Comparison of ENCODE assay signal across 21 cellular contexts in the genomic region with DNA sequence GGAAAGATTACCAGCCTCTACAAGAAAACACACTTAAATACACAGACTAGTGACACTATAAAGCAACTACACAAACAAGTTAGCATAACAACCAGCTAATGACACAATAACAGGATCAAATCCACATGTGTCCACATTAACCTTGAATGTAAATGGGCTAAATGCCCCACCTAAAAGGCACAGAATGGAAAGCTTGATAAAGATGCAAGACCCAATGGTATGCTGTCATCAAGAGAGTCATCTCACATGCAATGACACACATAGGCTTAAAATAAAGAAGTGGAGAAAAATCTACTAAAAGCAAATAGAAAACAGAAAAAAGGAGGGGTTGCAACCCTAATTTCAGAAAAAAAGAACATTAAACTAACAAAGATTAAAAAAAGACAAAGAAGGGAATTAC. TPM values are rescaled to one million over a fixed set of nuclear protein-coding genes. Genes with fewer than 3 reads are reported as not detected.
DNase-seq lines count a peak whose midpoint lies in the region; ATAC-seq and TF ChIP-seq lines count a peak whose summit lies in the region.
"Had no signal": no experiment of that assay in that cellular context is flagged by ENCODE, and none has a peak within 500 bp of the region (broad histone marks: within the 10 kb centered on the region; RNA-seq: fewer than 3 reads in every experiment).

No MANE protein-coding gene starts in this region.

- H3K9me2 ChIP-seq in hepatocyte (replicated peaks; ENCODE audit: insufficient read depth): no peaks in the 10 kb centered on the region

- TF ChIP-seq CTCF in WTC11 (IDR thresholded peaks at IDR 0.05) (no peak), hepatocyte (IDR thresholded peaks at IDR 0.05; ENCODE audit: poor library complexity) (no peak)

- H3K27ac Mint-ChIP-seq in activated CD4-positive, alpha-beta T cell treated with anti-CD3 and anti-CD28 coated beads for 36 hours: peak overlapping the region; percentile 60
- peak overlapping the region; percentile 90 to 100 (median 93) for H3K27ac Mint-ChIP-seq in CD4-positive, CD25-positive, alpha-beta regulatory T cell
- H3K27ac Mint-ChIP-seq in activated T-helper 1 cell treated with anti-CD3 and anti-CD28 coated beads, Interleukin-12 subunit alpha, Interleukin-12 subunit beta, Interleukin-2, Interleukin-4 antibody, amounts not matched to agents 30 ng/mL and 10 ng/mL and 1 ng/mL, durations not matched to agents 14 hours and 24 hours and 36 hours: peak overlapping the region; percentile 38
- H3K27ac Mint-ChIP-seq in naive thymus-derived CD8-positive, alpha-beta T cell: peak overlapping the region; percentile 78 to 99 (median 93)
- H3K27ac Mint-ChIP-seq in WTC11: no peak overlapping the region
- H3K27ac Mint-ChIP-seq: CD14-positive monocyte had no signal

- no peaks in the 10 kb centered on the region for H3K27me3 ChIP-seq in CD4-positive, CD25-positive, alpha-beta regulatory T cell (ENCODE audit: control insufficient read depth, insufficient read depth, low read length)
- no peaks in the 10 kb centered on the region for H3K27me3 ChIP-seq in hepatocyte
- H3K27me3 ChIP-seq: Peyer's patch had no signal

- no peak overlapping the region for H2AFZ ChIP-seq in hepatocyte

- POLR2A ChIA-PET in activated CD4-positive, alpha-beta T cell treated with anti-CD3 and anti-CD28 coated beads for 36 hours (lab: Charles Lee): no interaction called here
- POLR2A ChIA-PET in naive thymus-derived CD8-positive, alpha-beta T cell (lab: Charles Lee): interaction anchor here (0.9 to 6.3 kb wide), 14 partner anchors 10 to 190 kb away, joined by 3 to 42 read pairs (median 4); partner anchors contain the start of genes GIMAP1, GIMAP4 and GIMAP8
- POLR2A ChIA-PET in WTC11 (lab: Charles Lee): no interaction called here

- peaks cover 37% of the 10 kb centered on the region for H3K9me3 Mint-ChIP-seq in activated CD4-positive, alpha-beta T cell treated with anti-CD3 and anti-CD28 coated beads for 36 hours (ENCODE audit: low read depth)
- H3K9me3 Mint-ChIP-seq in CD4-positive, CD25-positive, alpha-beta regulatory T cell: peaks cover 6 to 52% (median 12%) of the 10 kb centered on the region in 7 donors
- peaks cover 60% of the 10 kb centered on the region for H3K9me3 Mint-ChIP-seq in activated T-helper 1 cell treated with anti-CD3 and anti-CD28 coated beads, Interleukin-12 subunit alpha, Interleukin-12 subunit beta, Interleukin-2, Interleukin-4 antibody, amounts not matched to agents 30 ng/mL and 10 ng/mL and 1 ng/mL, durations not matched to agents 14 hours and 24 hours and 36 hours
- peaks cover 9 to 61% (median 36%) of the 10 kb centered on the region in 9 donors for H3K9me3 Mint-ChIP-seq in naive thymus-derived CD8-positive, alpha-beta T cell
- H3K9me3 Mint-ChIP-seq in WTC11: peaks cover 60% of the 10 kb centered on the region

- no peaks in the 10 kb centered on the region for H3K79me2 ChIP-seq in hepatocyte

- intact Hi-C loops in activated CD4-positive, alpha-beta T cell treated with anti-CD3 and anti-CD28 coated beads for 36 hours (cut with DNase I, micrococcal nuclease): no loop called here
- intact Hi-C loops in activated T-helper 1 cell treated with anti-CD3 and anti-CD28 coated beads, Interleukin-12 subunit alpha, Interleukin-12 subunit beta, Interleukin-2, Interleukin-4 antibody, amounts not matched to agents 30 ng/mL and 10 ng/mL and 1 ng/mL, durations not matched to agents 14 hours and 24 hours and 36 hours (cut with micrococcal nuclease): no loop called here

- H3K36me3 Mint-ChIP-seq in activated CD4-positive, alpha-beta T cell treated with anti-CD3 and anti-CD28 coated beads for 36 hours (ENCODE audit: low read depth): peaks cover 47% of the 10 kb centered on the region
- peaks cover 13% of the 10 kb centered on the region for H3K36me3 Mint-ChIP-seq in CD4-positive, CD25-positive, alpha-beta regulatory T cell
- H3K36me3 Mint-ChIP-seq in activated T-helper 1 cell treated with anti-CD3 and anti-CD28 coated beads, Interleukin-12 subunit alpha, Interleukin-12 subunit beta, Interleukin-2, Interleukin-4 antibody, amounts not matched to agents 30 ng/mL and 10 ng/mL and 1 ng/mL, durations not matched to agents 14 hours and 24 hours and 36 hours (ENCODE audit: low read depth): peaks cover 42% of the 10 kb centered on the region
- peaks cover 5 to 46% (median 7%) of the 10 kb centered on the region in 3 donors for H3K36me3 Mint-ChIP-seq in naive thymus-derived CD8-positive, alpha-beta T cell
- peaks cover 18% of the 10 kb centered on the region for H3K36me3 Mint-ChIP-seq in WTC11

- H3K4me3 ChIP-seq in CD4-positive, CD25-positive, alpha-beta regulatory T cell (ENCODE audit: low read depth, low read length): peak overlapping the region; percentile 38
- H3K4me3 ChIP-seq in hepatocyte: no peak overlapping the region
- H3K4me3 ChIP-seq: Peyer's patch had no signal

- CTCF ChIA-PET in activated CD4-positive, alpha-beta T cell treated with anti-CD3 and anti-CD28 coated beads for 36 hours (lab: Charles Lee): interaction anchor here (0.7 to 3.3 kb wide), 9 partner anchors 9 to 170 kb away, joined by 3 to 13 read pairs (median 4); partner anchors contain the start of gene GIMAP4
- CTCF ChIA-PET in WTC11 (lab: Charles Lee): interaction anchor here (0.9 kb wide), 1 partner anchor 104 kb away, joined by 3 read pairs; no protein-coding TSS in a partner anchor

- peaks cover 14 to 18% of the 10 kb centered on the region in 2 experiments for H3K9me3 ChIP-seq in CD4-positive, CD25-positive, alpha-beta regulatory T cell (ENCODE audit: control insufficient read depth in 2 of 2, low read length in 2 of 2)
- H3K9me3 ChIP-seq in hepatocyte (ENCODE audit: low read depth): no peaks in the 10 kb centered on the region
- H3K9me3 ChIP-seq: Peyer's patch had no signal

- ATAC-seq in activated CD4-positive, alpha-beta T cell treated with anti-CD3 and anti-CD28 coated beads for 36 hours: peak; percentile 57
- no peak for ATAC-seq in CD4-positive, CD25-positive, alpha-beta regulatory T cell (ENCODE audit: low read depth in 2 of 2)
- ATAC-seq in naive thymus-derived CD8-positive, alpha-beta T cell: no peak
- ATAC-seq in WTC11 (no peak), GM18870 (IDR thresholded peaks at IDR 0.05; ENCODE audit: unreplicated experiment) (no peak)

- H3K27ac ChIP-seq in CD4-positive, CD25-positive, alpha-beta regulatory T cell (ENCODE audit: insufficient read depth, low read length, poor library complexity, severe bottlenecking): peak overlapping the region; percentile 5
- H3K27ac ChIP-seq in hepatocyte: no peak overlapping the region
- H3K27ac ChIP-seq: Peyer's patch had no signal

- no peak for DNase-seq in activated CD4-positive, alpha-beta T cell treated with anti-CD3 and anti-CD28 coated beads for 36 hours
- DNase-seq in activated CD4-positive, alpha-beta T cell treated with anti-CD3 and anti-CD28 coated beads for 4 hours: no peak
- DNase-seq in CD4-positive, CD25-positive, alpha-beta regulatory T cell: no peak
- no peak for DNase-seq in activated T-helper 1 cell treated with anti-CD3 and anti-CD28 coated beads, Interleukin-12 subunit alpha, Interleukin-12 subunit beta, Interleukin-2, Interleukin-4 antibody, amounts not matched to agents 30 ng/mL and 10 ng/mL and 1 ng/mL, durations not matched to agents 14 hours and 24 hours and 36 hours (ENCODE audit: low spot score)
- no peak for DNase-seq in naive thymus-derived CD8-positive, alpha-beta T cell
- no peak for DNase-seq in WTC11 (ENCODE audit: low spot score)
- DNase-seq in hepatocyte (ENCODE audit: low spot score): no peak
- DNase-seq: 8988T; DMS79; KBM-7; NCI-H1105 treated with DMSO at 0.1 percent for 48 hours; NCI-H1694; NCI-H2107; NCI-H510A; NCI-H748 treated with DMSO at 0.1 percent for 48 hours; NK-92 treated with Interleukin-12 subunit alpha and Interleukin-12 subunit beta, amount 100 ng/mL, for 24 hours; Peyer's patch had no signal

- peaks cover 32% of the 10 kb centered on the region for H3K4me1 ChIP-seq in CD4-positive, CD25-positive, alpha-beta regulatory T cell (ENCODE audit: control insufficient read depth, insufficient read depth, low read length, poor library complexity, severe bottlenecking)
- H3K4me1 ChIP-seq in hepatocyte (ENCODE audit: insufficient read depth): no peaks in the 10 kb centered on the region
- H3K4me1 ChIP-seq: Peyer's patch had no signal

- H3K27me3 Mint-ChIP-seq in activated CD4-positive, alpha-beta T cell treated with anti-CD3 and anti-CD28 coated beads for 36 hours: no peaks in the 10 kb centered on the region
- no peaks in the 10 kb centered on the region for H3K27me3 Mint-ChIP-seq in CD4-positive, CD25-positive, alpha-beta regulatory T cell
- H3K27me3 Mint-ChIP-seq in activated T-helper 1 cell treated with anti-CD3 and anti-CD28 coated beads, Interleukin-12 subunit alpha, Interleukin-12 subunit beta, Interleukin-2, Interleukin-4 antibody, amounts not matched to agents 30 ng/mL and 10 ng/mL and 1 ng/mL, durations not matched to agents 14 hours and 24 hours and 36 hours (ENCODE audit: insufficient read depth): no peaks in the 10 kb centered on the region
- H3K27me3 Mint-ChIP-seq in naive thymus-derived CD8-positive, alpha-beta T cell: no peaks in the 10 kb centered on the region
- H3K27me3 Mint-ChIP-seq in WTC11 (ENCODE audit: low read depth): peaks cover 15% of the 10 kb centered on the region

- H3K4me2 ChIP-seq in hepatocyte: no peak overlapping the region

- peaks cover 62% of the 10 kb centered on the region for H3K4me1 Mint-ChIP-seq in activated CD4-positive, alpha-beta T cell treated with anti-CD3 and anti-CD28 coated beads for 36 hours
- H3K4me1 Mint-ChIP-seq in CD4-positive, CD25-positive, alpha-beta regulatory T cell: peaks cover 32 to 74% (median 51%) of the 10 kb centered on the region in 4 donors
- H3K4me1 Mint-ChIP-seq in activated T-helper 1 cell treated with anti-CD3 and anti-CD28 coated beads, Interleukin-12 subunit alpha, Interleukin-12 subunit beta, Interleukin-2, Interleukin-4 antibody, amounts not matched to agents 30 ng/mL and 10 ng/mL and 1 ng/mL, durations not matched to agents 14 hours and 24 hours and 36 hours (ENCODE audit: low read depth): peaks cover 61% of the 10 kb centered on the region
- H3K4me1 Mint-ChIP-seq in naive thymus-derived CD8-positive, alpha-beta T cell: peaks cover 42 to 75% (median 72%) of the 10 kb centered on the region in 4 donors
- H3K4me1 Mint-ChIP-seq in WTC11: no peaks in the 10 kb centered on the region

- H3K4me3 Mint-ChIP-seq in activated CD4-positive, alpha-beta T cell treated with anti-CD3 and anti-CD28 coated beads for 36 hours: no peak overlapping the region
- H3K4me3 Mint-ChIP-seq in CD4-positive, CD25-positive, alpha-beta regulatory T cell: peak overlapping the region; percentile 59 to 79 (median 64)
- H3K4me3 Mint-ChIP-seq in activated T-helper 1 cell treated with anti-CD3 and anti-CD28 coated beads, Interleukin-12 subunit alpha, Interleukin-12 subunit beta, Interleukin-2, Interleukin-4 antibody, amounts not matched to agents 30 ng/mL and 10 ng/mL and 1 ng/mL, durations not matched to agents 14 hours and 24 hours and 36 hours: peak overlapping the region; percentile 21
- H3K4me3 Mint-ChIP-seq in naive thymus-derived CD8-positive, alpha-beta T cell: peak overlapping the region in 9 of 10 donors; percentile 1 to 76 (median 50)
- no peak overlapping the region for H3K4me3 Mint-ChIP-seq in WTC11
- H3K4me3 Mint-ChIP-seq: CD14-positive monocyte had no signal

- H4K20me1 ChIP-seq in hepatocyte (ENCODE audit: insufficient read depth, poor library complexity, severe bottlenecking): no peaks in the 10 kb centered on the region

- H3K36me3 ChIP-seq in CD4-positive, CD25-positive, alpha-beta regulatory T cell (ENCODE audit: control insufficient read depth, insufficient read depth, low read length): no peaks in the 10 kb centered on the region
- no peaks in the 10 kb centered on the region for H3K36me3 ChIP-seq in hepatocyte (replicated peaks; ENCODE audit: insufficient read depth, low read depth)
- H3K36me3 ChIP-seq: Peyer's patch had no signal

RNA-seq across cellular contexts. Expression of gene GIMAP4, which starts 14.0 kb away (rescaled TPM):
- total RNA-seq in activated CD4-positive, alpha-beta T cell treated with anti-CD3 and anti-CD28 coated beads for 36 hours: 100 to 1,000 TPM; 109 to 135 TPM
- 90.1 TPM for total RNA-seq in CD4-positive, CD25-positive, alpha-beta regulatory T cell
- 100 to 1,000 TPM; 402 to 667 (median 490) TPM for polyA plus RNA-seq in CD4-positive, CD25-positive, alpha-beta regulatory T cell
- 84.2 and 87.4 TPM in 2 replicates for total RNA-seq in activated T-helper 1 cell treated with anti-CD3 and anti-CD28 coated beads, Interleukin-12 subunit alpha, Interleukin-12 subunit beta, Interleukin-2, Interleukin-4 antibody, amounts not matched to agents 30 ng/mL and 10 ng/mL and 1 ng/mL, durations not matched to agents 14 hours and 24 hours and 36 hours
- total RNA-seq in naive thymus-derived CD8-positive, alpha-beta T cell: 100 to 1,000 TPM; 381 to 403 TPM
- 100 to 1,000 TPM; 233 to 526 (median 341) TPM for polyA plus RNA-seq in naive thymus-derived CD8-positive, alpha-beta T cell
- 0.28 to 0.39 TPM (median 0.30 TPM) in 3 replicates for total RNA-seq in WTC11 (2021)
- 0.63 and 1.8 TPM in 2 replicates for total RNA-seq in hepatocyte
- not detected in 2 replicates for polyA plus RNA-seq in hepatocyte
- polyA plus RNA-seq: AG04450 had no signal

RNA-seq across cellular contexts. Expression of gene GIMAP7, which starts 38.5 kb away (rescaled TPM):
- 10 to 100 TPM; 34.5 to 36.9 TPM for total RNA-seq in activated CD4-positive, alpha-beta T cell treated with anti-CD3 and anti-CD28 coated beads for 36 hours
- 64.2 TPM for total RNA-seq in CD4-positive, CD25-positive, alpha-beta regulatory T cell
- polyA plus RNA-seq in CD4-positive, CD25-positive, alpha-beta regulatory T cell: 1,000 to 10,000 TPM in 1 of 4 donors, 100 to 1,000 TPM in 3; 519 to 1,084 (median 836) TPM
- 46.9 and 55.1 TPM in 2 replicates for total RNA-seq in activated T-helper 1 cell treated with anti-CD3 and anti-CD28 coated beads, Interleukin-12 subunit alpha, Interleukin-12 subunit beta, Interleukin-2, Interleukin-4 antibody, amounts not matched to agents 30 ng/mL and 10 ng/mL and 1 ng/mL, durations not matched to agents 14 hours and 24 hours and 36 hours
- 100 to 1,000 TPM; 367 to 369 TPM for total RNA-seq in naive thymus-derived CD8-positive, alpha-beta T cell
- polyA plus RNA-seq in naive thymus-derived CD8-positive, alpha-beta T cell: 100 to 1,000 TPM; 451 to 821 (median 658) TPM
- total RNA-seq in WTC11 (2021): 0.37 to 0.48 TPM (median 0.37 TPM) in 3 replicates
- 0.12 and 0.33 TPM in 2 replicates for total RNA-seq in hepatocyte
- 0.19 and 0.28 TPM in 2 replicates for polyA plus RNA-seq in hepatocyte
- total RNA-seq: H4 had no signal
- polyA plus RNA-seq: AG04450 had no signal

Comparison
In these comparisons a context has a peak if more than half of its experiments do, and no peak if none do; other contexts are left out.
1. H3K4me3 Mint-ChIP-seq: peak in CD4-positive, CD25-positive, alpha-beta regulatory T cell (4 of 4), activated T-helper 1 cell treated with anti-CD3 and anti-CD28 coated beads, Interleukin-12 subunit alpha, Interleukin-12 subunit beta, Interleukin-2, Interleukin-4 antibody, amounts not matched to agents 30 ng/mL and 10 ng/mL and 1 ng/mL, durations not matched to agents 14 hours and 24 hours and 36 hours (single experiment) and naive thymus-derived CD8-positive, alpha-beta T cell (9 of 10); none in activated CD4-positive, alpha-beta T cell treated with anti-CD3 and anti-CD28 coated beads for 36 hours (single experiment) and WTC11 (single experiment).
2. RNA of gene GIMAP4, which starts 14.0 kb away (total RNA-seq): 381 to 403 TPM in naive thymus-derived CD8-positive, alpha-beta T cell, 109 to 135 TPM in activated CD4-positive, alpha-beta T cell treated with anti-CD3 and anti-CD28 coated beads for 36 hours, 90.1 TPM in CD4-positive, CD25-positive, alpha-beta regulatory T cell (single experiment) and 84.2 to 87.4 TPM in activated T-helper 1 cell treated with anti-CD3 and anti-CD28 coated beads, Interleukin-12 subunit alpha, Interleukin-12 subunit beta, Interleukin-2, Interleukin-4 antibody, amounts not matched to agents 30 ng/mL and 10 ng/mL and 1 ng/mL, durations not matched to agents 14 hours and 24 hours and 36 hours; 0.63 to 1.8 TPM in hepatocyte and 0.28 to 0.39 TPM in WTC11; every median in the first group is over 10 times any median in the second.
3. RNA of gene GIMAP7, which starts 38.5 kb away (total RNA-seq): 367 to 369 TPM in naive thymus-derived CD8-positive, alpha-beta T cell, 64.2 TPM in CD4-positive, CD25-positive, alpha-beta regulatory T cell (single experiment), 46.9 to 55.1 TPM in activated T-helper 1 cell treated with anti-CD3 and anti-CD28 coated beads, Interleukin-12 subunit alpha, Interleukin-12 subunit beta, Interleukin-2, Interleukin-4 antibody, amounts not matched to agents 30 ng/mL and 10 ng/mL and 1 ng/mL, durations not matched to agents 14 hours and 24 hours and 36 hours and 34.5 to 36.9 TPM in activated CD4-positive, alpha-beta T cell treated with anti-CD3 and anti-CD28 coated beads for 36 hours; 0.37 to 0.48 TPM in WTC11 and 0.12 to 0.33 TPM in hepatocyte; every median in the first group is over 10 times any median in the second.